In the genomic region with DNA sequence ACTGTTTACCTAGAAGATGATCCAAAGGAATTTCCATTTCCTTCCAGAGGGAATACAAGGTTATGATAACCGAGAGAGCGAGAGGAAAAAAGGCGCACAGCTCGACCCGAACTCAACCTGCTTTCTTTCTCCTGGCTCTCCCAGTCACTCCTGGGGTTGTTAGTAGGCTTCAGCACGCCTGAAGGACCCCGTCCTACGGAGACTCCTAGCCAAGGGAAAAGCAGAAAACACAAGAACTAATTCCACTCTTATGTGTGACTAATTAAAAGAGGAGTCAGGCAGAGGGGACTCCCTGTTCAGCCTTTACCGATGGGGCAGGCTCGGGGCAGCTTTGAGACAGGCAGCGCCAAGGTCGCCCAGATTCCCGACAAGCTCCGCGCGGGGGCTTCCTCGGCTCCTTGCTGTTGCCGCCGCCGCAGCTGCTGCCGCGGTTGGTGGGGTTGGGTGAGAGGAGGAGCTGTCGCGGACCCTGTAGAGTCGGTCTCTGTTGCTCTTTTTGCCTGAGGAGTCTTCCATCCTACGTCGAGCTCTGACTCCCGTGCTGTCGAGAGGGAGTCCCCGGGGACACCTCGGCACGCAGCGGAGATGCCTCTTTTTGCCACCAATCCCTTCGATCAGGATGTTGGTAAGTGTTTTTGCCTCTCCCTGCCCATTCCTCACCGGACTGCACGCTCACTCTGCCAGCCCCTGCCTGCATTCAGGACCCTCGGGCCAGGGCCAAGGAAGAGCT, we compare ENCODE assay signal across 8 cellular contexts. TPM values are rescaled to one million over a fixed set of nuclear protein-coding genes. Genes with fewer than 3 reads are reported as not detected.
DNase-seq lines count a peak whose midpoint lies in the region; ATAC-seq and TF ChIP-seq lines count a peak whose summit lies in the region.

Gene STAM (plus strand): TSS at position 397 of the 730 bp plus-strand sequence. CDS start 189 bp downstream, at position 586.

- H4K20me1 ChIP-seq in mammary epithelial cell (ENCODE audit: insufficient read depth, low read length) (no peaks in the 10 kb centered on the region), smooth muscle cell (ENCODE audit: low read depth) (peaks cover 15% of the 10 kb centered on the region)

- H3K4me3 ChIP-seq in WI38 (ENCODE audit: low read depth, low read length) (peak within 1 kb of the TSS; percentile 87), mammary epithelial cell (replicated peaks in 1 of 3; ENCODE audit: insufficient read depth in 1 of 3, low read depth in 2 of 3, low read length in 3 of 3) (peak within 1 kb of the TSS; percentile 83 to 93 (median 83)), smooth muscle cell (peak within 1 kb of the TSS; percentile 91)

- H3K4me2 ChIP-seq in mammary epithelial cell (ENCODE audit: insufficient read depth, low read depth, low read length) (peak within 1 kb of the TSS; percentile 90), smooth muscle cell (peak within 1 kb of the TSS; percentile 93)

- peaks cover 7% of the 10 kb centered on the region for H3F3A ChIP-seq in smooth muscle cell (ENCODE audit: low read depth)

- H3K4me1 ChIP-seq in mammary epithelial cell (ENCODE audit: insufficient read depth, low read length) (peaks cover 21% of the 10 kb centered on the region), smooth muscle cell (ENCODE audit: low read depth) (peaks cover 20% of the 10 kb centered on the region)

- CTCF ChIA-PET in mammary epithelial cell (lab: Charles Lee; ENCODE audit: low non-redundant PET): no interaction called here

- in situ Hi-C loops in GM18951 (cut with MboI; ENCODE audit: low sequenced_read_pairs, unreplicated experiment) (loop anchor here (5.0 kb wide), 1 partner anchor 88 kb away; no protein-coding TSS in a partner anchor), mammary epithelial cell (cut with MboI; ENCODE audit: low sequenced_read_pairs in 2 of 2) (no loop called here)

- dilution Hi-C loops in mammary epithelial cell (cut with HindIII; ENCODE audit: low sequenced_read_pairs): no loop called here

- H2AFZ ChIP-seq in mammary epithelial cell (ENCODE audit: low read depth, low read length) (peak within 1 kb of the TSS; percentile 95), smooth muscle cell (ENCODE audit: low read depth) (peak within 1 kb of the TSS; percentile 89)

- WGBS in mammary epithelial cell (ENCODE audit: low coverage, missing lambda C conversion rate): 3% methylated on average over 21 of the region's 37 CpGs
- under 1% methylated on average over 37 of the region's 37 CpGs for WGBS in smooth muscle cell (ENCODE audit: low lambda C conversion rate)

- TF ChIP-seq CTCF in WI38 (IDR thresholded peaks at IDR 0.05; ENCODE audit: low read depth, low read length) (no peak), mammary epithelial cell (conservative IDR thresholded peaks at IDR 0.05 in 1 of 2, IDR thresholded peaks at IDR 0.05 in 1 of 2; ENCODE audit: extremely low read depth in 1 of 2, insufficient read depth in 1 of 2, low read depth in 1 of 2, low read length in 2 of 2) (no peak), smooth muscle cell (IDR thresholded peaks at IDR 0.05; ENCODE audit: borderline replicate concordance, insufficient read depth, poor library complexity, severe bottlenecking) (no peak)

- H3K27me3 ChIP-seq in mammary epithelial cell (ENCODE audit: insufficient read depth, low read length) (no peaks in the 10 kb centered on the region), smooth muscle cell (ENCODE audit: low read depth) (no peaks in the 10 kb centered on the region)

- H3K9me3 ChIP-seq in mammary epithelial cell (replicated peaks; ENCODE audit: insufficient read depth, low read length) (no peaks in the 10 kb centered on the region), smooth muscle cell (replicated peaks; ENCODE audit: low read depth) (no peaks in the 10 kb centered on the region)

- intact Hi-C loops in mammary epithelial cell (cut with micrococcal nuclease): loop anchor here (1.0 to 5.0 kb wide), 3 partner anchors 21 to 33 kb away; partner anchors contain the start of gene HACD1

- ATAC-seq in HG03175 (IDR thresholded peaks at IDR 0.05; ENCODE audit: unreplicated experiment): peak; percentile 93

- DNase-seq in AG08396 (ENCODE audit: low spot score) (peak; percentile 90), NCI-H2227 treated with DMSO at 0.1 percent for 48 hours (lab: John Stamatoyannopoulos, UW) (peak; percentile 80), mammary epithelial cell (peak; percentile 90), iPS-NIHi11 (ENCODE audit: low spot score) (peak; percentile 85), smooth muscle cell (lab: John Stamatoyannopoulos, UW; ENCODE audit: unreplicated experiment) (peak; percentile 68)

- peak; percentile 77 for TF ChIP-seq POLR2A in GM18951 (IDR thresholded peaks at IDR 0.05; ENCODE audit: extremely low read depth, insufficient read depth, insufficient read length)

- BruUV-seq in mammary epithelial cell (replicated peaks; lab: Mats Ljungman, UMichigan): no TSS peak

- H3K79me2 ChIP-seq in mammary epithelial cell (ENCODE audit: insufficient read depth, low read length): peaks cover 66% of the 10 kb centered on the region
- H3K79me2 ChIP-seq in smooth muscle cell (ENCODE audit: low read depth): peaks cover 55% of the 10 kb centered on the region

- H3K36me3 ChIP-seq in mammary epithelial cell (ENCODE audit: insufficient read depth, low read length) (no peaks in the 10 kb centered on the region), smooth muscle cell (ENCODE audit: low read depth) (no peaks in the 10 kb centered on the region)

- H3K9ac ChIP-seq in mammary epithelial cell (ENCODE audit: insufficient read depth, low read length) (peak within 1 kb of the TSS; percentile 99), smooth muscle cell (ENCODE audit: low read depth) (peak within 1 kb of the TSS; percentile 99)

- H3K27ac ChIP-seq in mammary epithelial cell (ENCODE audit: insufficient read depth, low read depth, low read length): peak within 1 kb of the TSS; percentile 98
- H3K27ac ChIP-seq in smooth muscle cell (ENCODE audit: low read depth): peak within 1 kb of the TSS; percentile 98

RNA-seq across cellular contexts. Expression of gene STAM, which starts in this region (rescaled TPM):
- total RNA-seq in mammary epithelial cell: 10 to 100 TPM; 32.0 to 35.9 TPM
- 29.1 TPM for polyA plus RNA-seq in mammary epithelial cell
- polyA minus RNA-seq in mammary epithelial cell: 32.1 TPM
- 30.2 and 49.8 TPM in 2 replicates for total RNA-seq in smooth muscle cell
- polyA plus RNA-seq in smooth muscle cell: 16.0 and 22.7 TPM in 2 replicates

Comparison
In these comparisons a context has a peak if more than half of its experiments do, and no peak if none do; other contexts are left out.
1. Peak in every context shown above with its lines: DNase-seq, ATAC-seq, H3K4me3 ChIP-seq and H3K27ac ChIP-seq.